Comparison of ENCODE assay signal across 3 cellular contexts in genomic region chr2:241852116-241852980, GRCh38.
TF ChIP-seq lines count a peak whose summit lies in the region.

No MANE protein-coding gene starts in this region.

TF ChIP-seq in SK-N-SH, 30 proteins besides CTCF, POLR2A, EP300 and RAD21 (continued from another document):
- TF ChIP-seq ZBTB33 (IDR thresholded peaks at IDR 0.05; ENCODE audit: borderline replicate concordance, low read depth): no peak
- no peak for TF ChIP-seq NFIC (IDR thresholded peaks at IDR 0.05; ENCODE audit: borderline replicate concordance)

TF ChIP-seq in SK-N-SH treated with all-trans-retinoic acid at 6 μM for 48 hours, 23 proteins besides CTCF, POLR2A, EP300 and RAD21 (continued from another document):
- TF ChIP-seq TSHZ2 (CRISPR knock-in tag; IDR thresholded peaks at IDR 0.05) (no peak), CSDC2 (CRISPR knock-in tag; IDR thresholded peaks at IDR 0.05) (no peak), ZNF565 (CRISPR knock-in tag; conservative IDR thresholded peaks at IDR 0.05; ENCODE audit: low read depth) (no peak)

TF ChIP-seq in K562, 482 proteins besides CTCF, POLR2A, EP300 and RAD21 (continued from another document):
- TF ChIP-seq, protein P1, sequence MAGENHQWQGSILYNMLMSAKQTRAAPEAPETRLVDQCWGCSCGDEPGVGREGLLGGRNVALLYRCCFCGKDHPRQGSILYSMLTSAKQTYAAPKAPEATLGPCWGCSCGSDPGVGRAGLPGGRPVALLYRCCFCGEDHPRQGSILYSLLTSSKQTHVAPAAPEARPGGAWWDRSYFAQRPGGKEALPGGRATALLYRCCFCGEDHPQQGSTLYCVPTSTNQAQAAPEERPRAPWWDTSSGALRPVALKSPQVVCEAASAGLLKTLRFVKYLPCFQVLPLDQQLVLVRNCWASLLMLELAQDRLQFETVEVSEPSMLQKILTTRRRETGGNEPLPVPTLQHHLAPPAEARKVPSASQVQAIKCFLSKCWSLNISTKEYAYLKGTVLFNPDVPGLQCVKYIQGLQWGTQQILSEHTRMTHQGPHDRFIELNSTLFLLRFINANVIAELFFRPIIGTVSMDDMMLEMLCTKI (IDR thresholded peaks at IDR 0.05; ENCODE audit: partially characterized antibody): no peak
- TF ChIP-seq POLR2G (IDR thresholded peaks at IDR 0.05; ENCODE audit: low read depth, low read length): 0 out of 2 replicates have a peak, but pooled peaks have one; percentile 14
